ENCODE assay signal across 8 cellular contexts in genomic region chr11:57324154-57324885, GRCh38. TPM values are rescaled to one million over a fixed set of nuclear protein-coding genes. Genes with fewer than 3 reads are reported as not detected.
A peak's percentile ranks its signal among the peaks of the same experiment; 100 is the strongest.
DNase-seq lines count a peak whose midpoint lies in the region; ATAC-seq, FAIRE-seq and TF ChIP-seq lines count a peak whose summit lies in the region.

No MANE protein-coding gene starts in this region.

- no peak for FAIRE-seq in astrocyte (lab: Jason Lieb, UNC)

- H3K4me1 Mint-ChIP-seq in astrocyte (ENCODE audit: low read depth, unreplicated experiment): peaks cover 37% of the 10 kb centered on the region

- no peaks in the 10 kb centered on the region for H3K9me3 Mint-ChIP-seq in astrocyte (ENCODE audit: unreplicated experiment)

- peaks cover 33% of the 10 kb centered on the region for H4K20me1 ChIP-seq in astrocyte (ENCODE audit: insufficient read depth, low read length)

- ATAC-seq in GM19455 (IDR thresholded peaks at IDR 0.05; ENCODE audit: unreplicated experiment) (peak; percentile 29), GM19463 (IDR thresholded peaks at IDR 0.05; ENCODE audit: unreplicated experiment) (no peak), GM19397 (IDR thresholded peaks at IDR 0.05; ENCODE audit: unreplicated experiment) (no peak)

- H3K4me2 ChIP-seq in astrocyte (ENCODE audit: low read length) (peak overlapping the region; percentile 99), skeletal muscle satellite cell (ENCODE audit: low read length) (peak overlapping the region; percentile 95)

- H3K27ac ChIP-seq in C4-2B (peak overlapping the region; percentile 94), astrocyte (ENCODE audit: low read depth, low read length) (peak overlapping the region; percentile 90)

- H3K27ac Mint-ChIP-seq in astrocyte (ENCODE audit: unreplicated experiment): peak overlapping the region; percentile 97

- peaks cover 40% of the 10 kb centered on the region for H3K4me1 ChIP-seq in astrocyte (ENCODE audit: insufficient read depth, low read length)
- H3K4me1 ChIP-seq in iPS-15b (ENCODE audit: control insufficient read depth, insufficient read depth, low read length): peaks cover 13% of the 10 kb centered on the region
- peaks cover 49% of the 10 kb centered on the region for H3K4me1 ChIP-seq in skeletal muscle satellite cell (ENCODE audit: control insufficient read depth, insufficient read depth, low read length)

- TF ChIP-seq CTCF in C4-2B (conservative IDR thresholded peaks at IDR 0.05) (no peak), astrocyte (IDR thresholded peaks at IDR 0.05; ENCODE audit: insufficient read depth, low read depth, low read length) (no peak)

- H3K9me3 ChIP-seq in astrocyte (ENCODE audit: insufficient read depth, low read depth, low read length) (no peaks in the 10 kb centered on the region), iPS-15b (ENCODE audit: control insufficient read depth, insufficient read depth, low read length) (no peaks in the 10 kb centered on the region), skeletal muscle satellite cell (replicated peaks; ENCODE audit: low read length) (no peaks in the 10 kb centered on the region)

- no peak overlapping the region for H2AFZ ChIP-seq in astrocyte (ENCODE audit: low read depth, low read length)

- H3K79me2 ChIP-seq in astrocyte (ENCODE audit: insufficient read depth, low read length): peaks cover 42% of the 10 kb centered on the region

- H3K27me3 ChIP-seq in astrocyte (ENCODE audit: insufficient read depth, low read length) (no peaks in the 10 kb centered on the region), iPS-15b (ENCODE audit: control insufficient read depth, insufficient read depth, low read length) (no peaks in the 10 kb centered on the region), skeletal muscle satellite cell (ENCODE audit: control insufficient read depth, insufficient read depth, low read length) (no peaks in the 10 kb centered on the region)

- peak overlapping the region; percentile 94 for H3K9ac ChIP-seq in astrocyte (ENCODE audit: low read length)
- H3K9ac ChIP-seq in iPS-15b (ENCODE audit: low read depth, low read length): peak overlapping the region; percentile 68
- H3K9ac ChIP-seq in skeletal muscle satellite cell (ENCODE audit: low read depth, low read length): peak overlapping the region; percentile 91

- DNase-seq in NCI-H748 treated with DMSO at 0.1 percent for 48 hours (lab: John Stamatoyannopoulos, UW): peak; percentile 10
- DNase-seq in astrocyte (ENCODE audit: low read depth): peak; percentile 33

- H3K27me3 Mint-ChIP-seq in astrocyte (ENCODE audit: low read depth, unreplicated experiment): no peaks in the 10 kb centered on the region

- H3K36me3 Mint-ChIP-seq in astrocyte (ENCODE audit: low read depth, unreplicated experiment): peaks cover 27% of the 10 kb centered on the region

- H3K36me3 ChIP-seq in astrocyte (ENCODE audit: insufficient read depth, low read length) (peaks cover 24% of the 10 kb centered on the region), iPS-15b (ENCODE audit: control insufficient read depth, insufficient read depth, low read length) (peaks cover 37% of the 10 kb centered on the region), skeletal muscle satellite cell (ENCODE audit: insufficient read depth, low read length) (peaks cover 50% of the 10 kb centered on the region)

- H3K4me3 ChIP-seq in astrocyte (ENCODE audit: insufficient read depth, low read depth, low read length): peak overlapping the region; percentile 77
- H3K4me3 ChIP-seq in iPS-15b (ENCODE audit: low read depth, low read length): peak overlapping the region; percentile 87
- H3K4me3 ChIP-seq in skeletal muscle satellite cell (ENCODE audit: low read length): peak overlapping the region; percentile 91

- H3K4me3 Mint-ChIP-seq in astrocyte (ENCODE audit: unreplicated experiment): peak overlapping the region; percentile 95

RNA-seq across cellular contexts. Expression of gene TNKS1BP1, which starts 0.4 kb away (rescaled TPM):
- total RNA-seq in astrocyte: 149 and 161 TPM in 2 replicates
- total RNA-seq in skeletal muscle satellite cell (2012; rRNA removed): 48.2 and 67.3 TPM in 2 replicates

RNA-seq across cellular contexts. Expression of gene SSRP1, which starts 11.4 kb away (rescaled TPM):
- 76.9 and 79.5 TPM in 2 replicates for total RNA-seq in astrocyte
- total RNA-seq in skeletal muscle satellite cell (2012; rRNA removed): 74.0 and 75.1 TPM in 2 replicates

RNA-seq across cellular contexts. Expression of gene P2RX3, which starts 13.8 kb away (rescaled TPM):
- total RNA-seq in astrocyte: not detected in 2 replicates
- total RNA-seq in skeletal muscle satellite cell (2012; rRNA removed): not detected in 2 replicates

RNA-seq across cellular contexts. Expression of gene PRG3, which starts 56.6 kb away (rescaled TPM):
- not detected in 2 replicates for total RNA-seq in astrocyte
- total RNA-seq in skeletal muscle satellite cell (2012; rRNA removed): not detected in 2 replicates
